In the genomic region with DNA sequence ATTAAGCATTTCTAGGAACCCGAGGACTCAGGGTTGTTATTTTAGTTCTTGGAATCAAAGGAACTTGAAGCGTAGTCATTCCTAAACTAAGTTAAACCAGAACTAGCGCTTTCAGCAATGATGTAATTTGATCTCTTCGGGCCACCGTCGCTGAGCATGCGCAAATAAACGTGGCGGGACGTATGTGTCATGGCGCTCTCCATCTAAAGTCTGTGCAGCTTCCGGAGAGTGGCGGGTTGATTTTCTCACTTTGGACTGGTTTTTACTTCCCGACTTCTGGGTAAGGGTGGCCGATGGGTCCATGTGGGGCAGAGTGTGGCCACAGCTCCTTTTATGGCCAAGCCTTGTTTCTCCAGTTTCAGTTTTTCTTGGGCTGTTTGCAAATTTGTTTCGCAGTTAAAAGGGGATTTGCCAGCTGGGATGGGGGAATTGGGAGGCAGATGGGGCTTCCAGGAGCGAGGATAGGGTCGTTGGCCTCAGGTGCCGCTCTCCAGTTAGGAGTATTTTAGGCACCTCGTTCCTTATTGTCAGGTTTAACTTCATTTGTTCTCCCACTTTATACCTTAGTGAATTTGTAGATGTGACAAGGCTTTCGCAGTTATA, we compare ENCODE assay signal across 1 cellular context.
TF ChIP-seq lines count a peak whose summit lies in the region.

A gene (plus strand): TSS at position 163 of the 603 bp plus-strand sequence. CDS start 11,894 bp downstream, outside the sequence.

TF ChIP-seq in K562, 482 proteins besides CTCF, POLR2A, EP300 and RAD21 (continued from another document):
- TF ChIP-seq, protein P1, sequence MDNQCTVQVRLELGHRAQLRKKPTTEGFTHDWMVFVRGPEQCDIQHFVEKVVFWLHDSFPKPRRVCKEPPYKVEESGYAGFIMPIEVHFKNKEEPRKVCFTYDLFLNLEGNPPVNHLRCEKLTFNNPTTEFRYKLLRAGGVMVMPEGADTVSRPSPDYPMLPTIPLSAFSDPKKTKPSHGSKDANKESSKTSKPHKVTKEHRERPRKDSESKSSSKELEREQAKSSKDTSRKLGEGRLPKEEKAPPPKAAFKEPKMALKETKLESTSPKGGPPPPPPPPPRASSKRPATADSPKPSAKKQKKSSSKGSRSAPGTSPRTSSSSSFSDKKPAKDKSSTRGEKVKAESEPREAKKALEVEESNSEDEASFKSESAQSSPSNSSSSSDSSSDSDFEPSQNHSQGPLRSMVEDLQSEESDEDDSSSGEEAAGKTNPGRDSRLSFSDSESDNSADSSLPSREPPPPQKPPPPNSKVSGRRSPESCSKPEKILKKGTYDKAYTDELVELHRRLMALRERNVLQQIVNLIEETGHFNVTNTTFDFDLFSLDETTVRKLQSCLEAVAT (IDR thresholded peaks at IDR 0.05), result no peak
- no peak for TF ChIP-seq MCM7 (IDR thresholded peaks at IDR 0.05)
- no peak for TF ChIP-seq CHD4 (IDR thresholded peaks at IDR 0.05; ENCODE audit: insufficient read depth, insufficient replicate concordance, low read depth, low read length, poor library complexity, severe bottlenecking)
- peak; percentile 80; the same call in 1 of the 2 replicates for TF ChIP-seq JUN (IDR thresholded peaks at IDR 0.05; ENCODE audit: borderline replicate concordance, low read depth, low read length)
- no peak for TF ChIP-seq JUN (CRISPR knock-in tag; IDR thresholded peaks at IDR 0.05; ENCODE audit: borderline replicate concordance)
